Comparison of ENCODE assay signal across 14 cellular contexts in the genomic region with DNA sequence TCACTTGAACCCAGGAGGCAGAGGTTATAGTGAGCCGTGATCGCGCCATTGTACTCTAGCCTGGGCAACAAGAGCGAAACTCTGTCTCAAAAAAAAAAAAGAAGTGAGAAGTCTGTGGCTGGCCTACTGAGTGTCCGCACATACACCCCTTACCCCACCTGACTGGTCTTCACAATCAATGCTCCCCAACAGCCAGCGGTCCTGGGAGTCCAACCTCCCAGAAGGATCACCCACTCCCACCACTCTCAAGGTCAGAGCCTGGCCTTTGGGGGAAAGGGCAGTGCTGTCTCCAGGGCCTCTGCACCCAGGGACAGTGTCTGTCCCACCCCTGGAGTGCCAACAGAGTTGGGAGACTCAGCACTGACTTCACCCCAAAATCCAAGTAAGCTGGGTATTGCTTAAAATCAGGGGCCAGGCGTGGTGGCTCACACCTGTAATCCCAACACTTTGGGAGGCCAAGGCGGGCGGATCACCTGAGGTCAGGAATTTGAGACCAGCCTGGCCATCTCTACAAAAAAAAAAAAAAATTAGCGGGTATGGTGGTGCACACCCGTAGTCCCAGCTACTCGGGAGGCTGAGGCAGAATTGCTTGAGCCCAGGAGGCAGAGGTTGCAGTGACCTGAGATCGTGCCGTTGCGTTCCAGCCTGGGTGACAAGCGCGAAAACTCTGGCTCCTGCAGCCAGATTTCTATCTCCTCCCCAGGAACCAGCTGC. TPM values are rescaled to one million over a fixed set of nuclear protein-coding genes. Genes with fewer than 3 reads are reported as not detected.
DNase-seq lines count a peak whose midpoint lies in the region; ATAC-seq lines count a peak whose summit lies in the region.
"Had no signal": no experiment of that assay in that cellular context is flagged by ENCODE, and none has a peak within 500 bp of the region (broad histone marks: within the 10 kb centered on the region; RNA-seq: fewer than 3 reads in every experiment).

No MANE protein-coding gene starts in this region.

- no peaks in the 10 kb centered on the region for H3K27me3 ChIP-seq in aorta (ENCODE audit: control insufficient read depth in 1 of 2, insufficient read depth in 2 of 2, low read length in 1 of 2)
- H3K27me3 ChIP-seq: foreskin keratinocyte, neural progenitor cell had no signal

- H3K27ac ChIP-seq in aorta (ENCODE audit: low read depth in 1 of 2, low read length in 2 of 2) = no peak overlapping the region
- H3K27ac ChIP-seq: foreskin keratinocyte, neural progenitor cell had no signal

- intact Hi-C loops in Right ventricle myocardium superior (cut with DNase I) = no loop called here
- intact Hi-C loops in left ventricle myocardium superior (cut with micrococcal nuclease) = no loop called here
- intact Hi-C loops in aorta (cut with DNase I) = no loop called here

- H3K9me3 ChIP-seq in aorta (ENCODE audit: control insufficient read depth, low read length) = no peaks in the 10 kb centered on the region

- 94 to 97% methylated on average over 16 to 17 of the region's 17 CpGs for WGBS in aorta, 2 donors

- H3K4me3 ChIP-seq in aorta (ENCODE audit: low read length in 2 of 2) = no peak overlapping the region
- H3K4me3 ChIP-seq: neural progenitor cell had no signal

- DNase-seq in Right ventricle myocardium superior (peak; percentile 14), left ventricle myocardium superior (no peak), left lobe of liver (ENCODE audit: low spot score) (peak; percentile 29), aorta (peak; percentile 25 to 40), NOMO-1 treated with dmso at 0.1 percent for 144 hours (lab: John Stamatoyannopoulos, UW; ENCODE audit: unreplicated experiment) (no peak)
- DNase-seq: activated CD8-positive, alpha-beta memory T cell treated with anti-CD3 and anti-CD28 coated beads, Interleukin-2, amount 50 U/mL, for 4 hours; Calu3; caudate nucleus; foreskin keratinocyte; NCI-H2029 treated with DMSO at 0.1 percent for 48 hours; NCI-H526; SW 1271 had no signal

- no peaks in the 10 kb centered on the region for H3K4me1 ChIP-seq in aorta (ENCODE audit: control insufficient read depth in 1 of 2, insufficient read depth in 2 of 2, low read length in 2 of 2)
- H3K4me1 ChIP-seq: foreskin keratinocyte had no signal

- H3K36me3 ChIP-seq in aorta (ENCODE audit: control insufficient read depth in 1 of 2, insufficient read depth in 2 of 2, low read length in 1 of 2) = no peaks in the 10 kb centered on the region
- H3K36me3 ChIP-seq: neural progenitor cell had no signal

- ATAC-seq in Right ventricle myocardium superior (ENCODE audit: poor library complexity) = no peak
- no peak for ATAC-seq in left ventricle myocardium superior
- no peak for ATAC-seq in left lobe of liver
- no peak for ATAC-seq in aorta (ENCODE audit: low FRiP score)
- no peak for ATAC-seq in GM18861 (IDR thresholded peaks at IDR 0.05; ENCODE audit: unreplicated experiment)
- ATAC-seq: foreskin keratinocyte had no signal

RNA-seq across cellular contexts. Expression of gene CD320, which starts 2.3 kb away (rescaled TPM):
- 34.5 TPM for total RNA-seq in Right ventricle myocardium superior
- 37.9 TPM for total RNA-seq in left ventricle myocardium superior
- 16.3 TPM for total RNA-seq in left lobe of liver
- total RNA-seq in aorta = 10 to 100 TPM; 25.5 to 28.0 TPM
- polyA plus RNA-seq in aorta = 10 to 100 TPM; 17.3 to 42.6 TPM

RNA-seq across cellular contexts. Expression of gene NDUFA7, which starts 10.7 kb away (rescaled TPM):
- 127 TPM for total RNA-seq in Right ventricle myocardium superior
- total RNA-seq in left ventricle myocardium superior = 134 TPM
- total RNA-seq in left lobe of liver = 28.5 TPM
- 10 to 100 TPM; 18.9 to 19.6 TPM for total RNA-seq in aorta
- 10 to 100 TPM; 33.8 to 53.0 TPM for polyA plus RNA-seq in aorta

RNA-seq across cellular contexts. Expression of gene RPS28, which starts 10.8 kb away (rescaled TPM):
- total RNA-seq in Right ventricle myocardium superior = 1,119 TPM
- 1,189 TPM for total RNA-seq in left ventricle myocardium superior
- total RNA-seq in left lobe of liver = 653 TPM
- 100 to 1,000 TPM; 875 to 981 TPM for total RNA-seq in aorta
- polyA plus RNA-seq in aorta = 100 to 1,000 TPM; 405 to 553 TPM

RNA-seq across cellular contexts. Expression of gene KANK3, which starts 32.6 kb away (rescaled TPM):
- total RNA-seq in Right ventricle myocardium superior = 21.8 TPM
- total RNA-seq in left ventricle myocardium superior = 22.8 TPM
- 7.2 TPM for total RNA-seq in left lobe of liver
- total RNA-seq in aorta = 10 to 100 TPM; 15.9 to 23.9 TPM
- polyA plus RNA-seq in aorta = 1 to 10 TPM in 1 of 2 donors, under 1 TPM in 1; 0.50 to 1.8 TPM
- total RNA-seq: Calu3 had no signal

RNA-seq across cellular contexts. Expression of gene ANGPTL4, which starts 53.5 kb away (rescaled TPM):
- total RNA-seq in Right ventricle myocardium superior (13.9 TPM), left ventricle myocardium superior (11.7 TPM), left lobe of liver (64.2 TPM), aorta (10 to 100 TPM; 39.9 to 45.1 TPM)
- polyA plus RNA-seq in aorta = 10 to 100 TPM; 10.1 to 19.5 TPM

Comparison
In these comparisons a context has a peak if more than half of its experiments do, and no peak if none do; other contexts are left out.
1. DNase-seq: peak in Right ventricle myocardium superior (single experiment), left lobe of liver (single experiment) and aorta (2 of 2); none in left ventricle myocardium superior (single experiment) and NOMO-1 treated with dmso at 0.1 percent for 144 hours (single experiment).